ENCODE assay signal across 12 cellular contexts in genomic region chr22:17268501-17269223, GRCh38. TPM values are rescaled to one million over a fixed set of nuclear protein-coding genes. Genes with fewer than 3 reads are reported as not detected.
A peak's percentile ranks its signal among the peaks of the same experiment; 100 is the strongest.
DNase-seq lines count a peak whose midpoint lies in the region; ATAC-seq and TF ChIP-seq lines count a peak whose summit lies in the region.
"Had no signal": no experiment of that assay in that cellular context is flagged by ENCODE, and none has a peak within 500 bp of the region (broad histone marks: within the 10 kb centered on the region; RNA-seq: fewer than 3 reads in every experiment).

No MANE protein-coding gene starts in this region.

- H3K9me3 Mint-ChIP-seq in naive thymus-derived CD4-positive, alpha-beta T cell: no peaks in the 10 kb centered on the region
- H3K9me3 Mint-ChIP-seq: activated T-helper 2 cell treated with anti-CD3 and anti-CD28 coated beads, Interferon-gamma antibody, Interleukin-2, Interleukin-4, amounts not matched to agents 10 μg/mL and 5 μg/mL and 100 μg/mL, durations not matched to agents 14 hours and 24 hours and 36 hours; central memory CD8-positive, alpha-beta T cell had no signal

- H3K27ac Mint-ChIP-seq in naive thymus-derived CD4-positive, alpha-beta T cell: peak overlapping the region in 2 of 9 donors; percentile 33 to 52
- H3K27ac Mint-ChIP-seq: activated T-helper 2 cell treated with anti-CD3 and anti-CD28 coated beads, Interferon-gamma antibody, Interleukin-2, Interleukin-4, amounts not matched to agents 10 μg/mL and 5 μg/mL and 100 μg/mL, durations not matched to agents 14 hours and 24 hours and 36 hours had no signal

- DNase-seq in ELF-1 (ENCODE audit: low read depth, low spot score): peak; percentile 60
- peak; percentile 76 for DNase-seq in H7
- no peak for DNase-seq in astrocyte of the cerebellum (ENCODE audit: low read depth)
- peak in 1 of 9 donors; percentile 7 for DNase-seq in naive thymus-derived CD4-positive, alpha-beta T cell
- DNase-seq in NCI-H345 (lab: John Stamatoyannopoulos, UW): no peak
- DNase-seq in stimulated activated CD4-positive, alpha-beta T cell treated with anti-CD3 and anti-CD28 coated beads, Interleukin-12 subunit alpha, Interleukin-12 subunit beta, amount 100 ng/mL, for 4 hours: no peak

- in situ Hi-C loops in astrocyte of the cerebellum (cut with HindIII; ENCODE audit: low sequenced_read_pairs): no loop called here

- TF ChIP-seq CTCF in astrocyte of the cerebellum (IDR thresholded peaks at IDR 0.05; ENCODE audit: low read depth, low read length, missing control alignments): peak; percentile 10

- peaks cover 0 to 11% of the 10 kb centered on the region in 2 donors for H3K4me1 ChIP-seq in naive thymus-derived CD4-positive, alpha-beta T cell (ENCODE audit: control insufficient read depth in 2 of 2, insufficient read depth in 2 of 2, low read length in 2 of 2)
- H3K4me1 ChIP-seq: tibial nerve had no signal

- H3K4me3 Mint-ChIP-seq in naive thymus-derived CD4-positive, alpha-beta T cell: peak overlapping the region in 1 of 10 donors; percentile 34
- H3K4me3 Mint-ChIP-seq: central memory CD8-positive, alpha-beta T cell had no signal

- H3K9me3 ChIP-seq in naive thymus-derived CD4-positive, alpha-beta T cell (ENCODE audit: control insufficient read depth in 2 of 3, low read length in 3 of 3): no peaks in the 10 kb centered on the region
- H3K9me3 ChIP-seq: tibial nerve had no signal

- peaks cover 8 to 59% (median 38%) of the 10 kb centered on the region in 7 donors for H3K4me1 Mint-ChIP-seq in naive thymus-derived CD4-positive, alpha-beta T cell

- CTCF ChIA-PET in naive thymus-derived CD4-positive, alpha-beta T cell (lab: Charles Lee): no interaction called here

- no peaks in the 10 kb centered on the region for H3K27me3 Mint-ChIP-seq in naive thymus-derived CD4-positive, alpha-beta T cell
- H3K27me3 Mint-ChIP-seq: central memory CD8-positive, alpha-beta T cell had no signal

- H3K27ac ChIP-seq in naive thymus-derived CD4-positive, alpha-beta T cell (ENCODE audit: low read depth, low read length): no peak overlapping the region
- H3K27ac ChIP-seq: RWPE1, tibial nerve had no signal

- no peaks in the 10 kb centered on the region for H3K27me3 ChIP-seq in H7 (ENCODE audit: control insufficient read depth, insufficient read depth, low read length)
- no peaks in the 10 kb centered on the region for H3K27me3 ChIP-seq in naive thymus-derived CD4-positive, alpha-beta T cell (ENCODE audit: control insufficient read depth in 2 of 2, insufficient read depth in 2 of 2, low read length in 2 of 2)
- H3K27me3 ChIP-seq: tibial nerve had no signal

- ATAC-seq in naive thymus-derived CD4-positive, alpha-beta T cell: peak; percentile 61
- ATAC-seq in HG03108 (IDR thresholded peaks at IDR 0.05; ENCODE audit: unreplicated experiment): no peak

- H3K36me3 ChIP-seq in H7 (replicated peaks; ENCODE audit: control insufficient read depth, insufficient read depth, low read length): no peaks in the 10 kb centered on the region
- H3K36me3 ChIP-seq in naive thymus-derived CD4-positive, alpha-beta T cell (ENCODE audit: control insufficient read depth in 2 of 3, insufficient read depth in 3 of 3, low read length in 3 of 3): no peaks in the 10 kb centered on the region
- H3K36me3 ChIP-seq: tibial nerve had no signal

- POLR2A ChIA-PET in naive thymus-derived CD4-positive, alpha-beta T cell (lab: Charles Lee): interaction anchor here (0.6 to 3.5 kb wide), 3 partner anchors 16 to 62 kb away, joined by 3 to 17 read pairs (median 3); partner anchors contain the start of gene ADA2

- H3K4me3 ChIP-seq in H7 (ENCODE audit: insufficient read depth, low read depth, low read length) (no peak overlapping the region), astrocyte of the cerebellum (ENCODE audit: low read depth, low read length) (no peak overlapping the region)
- H3K4me3 ChIP-seq in naive thymus-derived CD4-positive, alpha-beta T cell (ENCODE audit: low read length): no peak overlapping the region
- H3K4me3 ChIP-seq: tibial nerve had no signal

- intact Hi-C loops in naive thymus-derived CD4-positive, alpha-beta T cell (cut with micrococcal nuclease): loop anchor here in 1 of 2 donors (5.0 kb wide), 2 partner anchors 96 to 99 kb away; partner anchors contain the start of gene CECR2

- H3K36me3 Mint-ChIP-seq in naive thymus-derived CD4-positive, alpha-beta T cell: no peaks in the 10 kb centered on the region

RNA-seq across cellular contexts. Expression of gene ADA2, which starts 49.4 kb away (rescaled TPM):
- total RNA-seq in H7 (2014; rRNA removed; shearing (Covaris generic)): 29.1 and 36.0 TPM in 2 replicates
- 100 to 1,000 TPM in 4 of 5 experiments, 10 to 100 TPM in 1; 96.6 to 197 (median 144) TPM for total RNA-seq in naive thymus-derived CD4-positive, alpha-beta T cell
- polyA plus RNA-seq in naive thymus-derived CD4-positive, alpha-beta T cell: 100 to 1,000 TPM in 1 of 2 donors, 10 to 100 TPM in 1; 94.8 to 105 TPM
- total RNA-seq: G401 had no signal

Comparison
In these comparisons a context has a peak if more than half of its experiments do, and no peak if none do; other contexts are left out.
1. DNase-seq: peak in ELF-1 (single experiment) and H7 (single experiment); none in astrocyte of the cerebellum (single experiment), NCI-H345 (single experiment) and stimulated activated CD4-positive, alpha-beta T cell treated with anti-CD3 and anti-CD28 coated beads, Interleukin-12 subunit alpha, Interleukin-12 subunit beta, amount 100 ng/mL, for 4 hours (single experiment).